Comparison of ENCODE assay signal across 9 cellular contexts in genomic region chr18:3885209-3885792, GRCh38.
DNase-seq lines count a peak whose midpoint lies in the region; ATAC-seq and TF ChIP-seq lines count a peak whose summit lies in the region.
"Had no signal": no experiment of that assay in that cellular context is flagged by ENCODE, and none has a peak within 500 bp of the region (broad histone marks: within the 10 kb centered on the region; RNA-seq: fewer than 3 reads in every experiment).

No MANE protein-coding gene starts in this region.

- H3K56ac ChIP-seq in mesendoderm (ENCODE audit: low read length) = no peak overlapping the region

- TF ChIP-seq CTCF in GM12874 (IDR thresholded peaks at IDR 0.05; ENCODE audit: insufficient read depth, low read depth, low read length) = peak; percentile 39; the same call in 1 of the 2 replicates
- peak; percentile 17 for TF ChIP-seq CTCF in RWPE2 (IDR thresholded peaks at IDR 0.05; ENCODE audit: poor library complexity, severe bottlenecking)

- DNase-seq in RWPE2 (ENCODE audit: low spot score) (no peak), mesendoderm (peak; percentile 87), NCI-H345 (lab: John Stamatoyannopoulos, UW) (no peak), T1000 (lab: John Stamatoyannopoulos, UW) (no peak), SJCRH30 (no peak)
- no peak for DNase-seq in stimulated activated CD8-positive, alpha-beta memory T cell treated with anti-CD3 and anti-CD28 coated beads, Interleukin-4, amount 100 ng/mL, for 48 hours
- DNase-seq: NCI-H2081 treated with DMSO at 0.1 percent for 48 hours had no signal

- H3K4me2 ChIP-seq in mesendoderm (ENCODE audit: low read length) = no peak overlapping the region

- H3K9me3 ChIP-seq in RWPE2 (ENCODE audit: severe bottlenecking) = no peaks in the 10 kb centered on the region
- H3K9me3 ChIP-seq in SJCRH30 (replicated peaks) = no peaks in the 10 kb centered on the region

- H3K4me3 ChIP-seq in RWPE2 (ENCODE audit: severe bottlenecking) (no peak overlapping the region), mesendoderm (ENCODE audit: low read length) (no peak overlapping the region), SJCRH30 (no peak overlapping the region)

- H3K4me1 ChIP-seq in RWPE2 (ENCODE audit: insufficient read depth, poor library complexity, severe bottlenecking) (peaks cover 6% of the 10 kb centered on the region), mesendoderm (ENCODE audit: control insufficient read depth, low read depth, low read length) (peaks cover 3% of the 10 kb centered on the region), SJCRH30 (no peaks in the 10 kb centered on the region)

- no peaks in the 10 kb centered on the region; the same call in 1 of the 2 replicates for H3K36me3 ChIP-seq in RWPE2 (ENCODE audit: low read depth)
- H3K36me3 ChIP-seq in mesendoderm (ENCODE audit: control insufficient read depth, insufficient read depth, low read length) = no peaks in the 10 kb centered on the region
- no peaks in the 10 kb centered on the region for H3K36me3 ChIP-seq in SJCRH30

- H4K8ac ChIP-seq in mesendoderm (ENCODE audit: low read depth, low read length) = no peak overlapping the region

- no peak overlapping the region for H2BK120ac ChIP-seq in mesendoderm (ENCODE audit: low read depth, low read length)

- H3K79me2 ChIP-seq in mesendoderm (ENCODE audit: control insufficient read depth, insufficient read depth, low read length) = no peaks in the 10 kb centered on the region

- no peak overlapping the region for H3K23ac ChIP-seq in mesendoderm (ENCODE audit: low read length)

- H4K5ac ChIP-seq in mesendoderm (ENCODE audit: low read length) = no peak overlapping the region

- no peak overlapping the region for H2BK5ac ChIP-seq in mesendoderm (ENCODE audit: low read length)

- ATAC-seq in HG02885 (IDR thresholded peaks at IDR 0.05; ENCODE audit: poor library complexity, unreplicated experiment) (peak; percentile 70), RWPE2 (ENCODE audit: low read depth) (peak; percentile 55; the same call in 1 of the 3 replicates)

- no peak overlapping the region for H2BK15ac ChIP-seq in mesendoderm (replicated peaks; ENCODE audit: low read depth)

- H3K27me3 ChIP-seq in RWPE2 (ENCODE audit: insufficient read depth, poor library complexity, severe bottlenecking) = no peaks in the 10 kb centered on the region
- H3K27me3 ChIP-seq in mesendoderm (ENCODE audit: insufficient read depth, low read length, poor library complexity) = no peaks in the 10 kb centered on the region
- no peaks in the 10 kb centered on the region for H3K27me3 ChIP-seq in SJCRH30

- H3K18ac ChIP-seq in mesendoderm (ENCODE audit: low read length) = no peak overlapping the region

- H3K4ac ChIP-seq in mesendoderm (ENCODE audit: low read depth, low read length) = no peak overlapping the region

- H3K79me1 ChIP-seq in mesendoderm (ENCODE audit: low read length) = no peaks in the 10 kb centered on the region

- no peak overlapping the region for H3K9ac ChIP-seq in mesendoderm (ENCODE audit: low read length)

- H2AK5ac ChIP-seq in mesendoderm (ENCODE audit: low read length) = no peak overlapping the region

- WGBS in mesendoderm (ENCODE audit: extremely low coverage, insufficient coverage, low lambda C conversion rate) = no CpG with 5 or more reads among the region's 2 CpGs

- no peak overlapping the region for H3K27ac ChIP-seq in RWPE2 (ENCODE audit: poor library complexity, severe bottlenecking)
- H3K27ac ChIP-seq in mesendoderm (ENCODE audit: low read depth, low read length) = no peak overlapping the region
- H3K27ac ChIP-seq in SJCRH30 = no peak overlapping the region
